In the genomic region with DNA sequence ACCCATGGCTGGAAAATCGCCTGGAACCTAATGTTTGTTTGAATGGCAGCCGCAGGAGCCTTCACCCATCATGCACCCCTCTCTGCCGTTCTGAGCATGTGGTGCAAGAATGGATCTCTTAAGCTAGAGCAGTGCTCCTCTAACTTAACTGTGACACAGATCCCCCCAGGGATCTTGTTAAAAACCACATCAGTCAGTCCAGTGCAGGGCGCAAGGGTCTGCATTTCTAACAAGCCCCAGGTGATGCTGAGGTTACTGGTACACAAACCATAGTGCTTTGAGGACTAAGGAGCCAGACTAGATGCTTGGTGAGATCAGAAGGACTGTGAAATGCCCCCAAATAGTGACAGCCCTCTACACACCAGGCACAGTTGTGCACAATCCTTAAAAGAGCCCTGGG, we compare ENCODE assay signal across 15 cellular contexts.
DNase-seq lines count a peak whose midpoint lies in the region; ATAC-seq lines count a peak whose summit lies in the region.
"Had no signal": no experiment of that assay in that cellular context is flagged by ENCODE, and none has a peak within 500 bp of the region (broad histone marks: within the 10 kb centered on the region; RNA-seq: fewer than 3 reads in every experiment).

No MANE protein-coding gene starts in this region.

- H3K27me3 Mint-ChIP-seq in stimulated activated memory B cell treated with anti-CD40 and anti-IgM and Interleukin-4, amounts not matched to agents 10 μg/mL and 1 μg/mL and 100 μg/mL, for 72 hours, result peaks cover 15% of the 10 kb centered on the region
- H3K27me3 Mint-ChIP-seq in activated CD4-positive, alpha-beta T cell treated with anti-CD3 and anti-CD28 coated beads, Interleukin-2, amount 10 ng/mL, durations not matched to agents 24 days and 14 days, result peaks cover 2% of the 10 kb centered on the region

- H3K4me1 Mint-ChIP-seq in stimulated activated memory B cell treated with anti-CD40 and anti-IgM and Interleukin-4, amounts not matched to agents 10 μg/mL and 1 μg/mL and 100 μg/mL, for 72 hours, result no peaks in the 10 kb centered on the region
- no peaks in the 10 kb centered on the region for H3K4me1 Mint-ChIP-seq in activated CD4-positive, alpha-beta T cell treated with anti-CD3 and anti-CD28 coated beads, Interleukin-2, amount 10 ng/mL, durations not matched to agents 24 days and 14 days
- H3K4me1 Mint-ChIP-seq: CD4-positive, alpha-beta memory T cell had no signal

- no peak overlapping the region for H3K4me3 Mint-ChIP-seq in stimulated activated memory B cell treated with anti-CD40 and anti-IgM and Interleukin-4, amounts not matched to agents 10 μg/mL and 1 μg/mL and 100 μg/mL, for 72 hours
- no peak overlapping the region for H3K4me3 Mint-ChIP-seq in activated CD4-positive, alpha-beta T cell treated with anti-CD3 and anti-CD28 coated beads, Interleukin-2, amount 10 ng/mL, durations not matched to agents 24 days and 14 days
- H3K4me3 Mint-ChIP-seq: CD4-positive, alpha-beta memory T cell had no signal

- peak; percentile 17 for ATAC-seq in stimulated activated memory B cell treated with anti-CD40 and anti-IgM and Interleukin-4, amounts not matched to agents 10 μg/mL and 1 μg/mL and 100 μg/mL, for 72 hours
- ATAC-seq: HCT116 had no signal

- H3K9me3 ChIP-seq in BLaER1 treated with 17β-estradiol and CSF1 and Interleukin-3, amounts not matched to agents 10 nM and 100 nM (replicated peaks in 1 of 11), result no peaks in the 10 kb centered on the region
- no peaks in the 10 kb centered on the region for H3K9me3 ChIP-seq in SJCRH30 (replicated peaks)
- H3K9me3 ChIP-seq in MG63, result no peaks in the 10 kb centered on the region

- H3K27ac Mint-ChIP-seq in stimulated activated memory B cell treated with anti-CD40 and anti-IgM and Interleukin-4, amounts not matched to agents 10 μg/mL and 1 μg/mL and 100 μg/mL, for 72 hours, result no peak overlapping the region
- no peak overlapping the region for H3K27ac Mint-ChIP-seq in activated CD4-positive, alpha-beta T cell treated with anti-CD3 and anti-CD28 coated beads, Interleukin-2, amount 10 ng/mL, durations not matched to agents 24 days and 14 days
- H3K27ac Mint-ChIP-seq: CD4-positive, alpha-beta memory T cell had no signal

- H4K20me1 ChIP-seq in BLaER1 treated with 17β-estradiol and CSF1 and Interleukin-3, amounts not matched to agents 10 nM and 100 nM, result no peaks in the 10 kb centered on the region

- peak overlapping the region in 8 of 11 experiments; percentile 6 to 46 (median 17); a peak in 7 of 22 replicates for H3K4me2 ChIP-seq in BLaER1 treated with 17β-estradiol and CSF1 and Interleukin-3, amounts not matched to agents 10 nM and 100 nM

- intact Hi-C loops in activated CD4-positive, alpha-beta T cell treated with anti-CD3 and anti-CD28 coated beads, Interleukin-2, amount 10 ng/mL, durations not matched to agents 24 days and 14 days (cut with micrococcal nuclease), result no loop called here

- no peaks in the 10 kb centered on the region for H3K9me3 Mint-ChIP-seq in stimulated activated memory B cell treated with anti-CD40 and anti-IgM and Interleukin-4, amounts not matched to agents 10 μg/mL and 1 μg/mL and 100 μg/mL, for 72 hours
- no peaks in the 10 kb centered on the region for H3K9me3 Mint-ChIP-seq in activated CD4-positive, alpha-beta T cell treated with anti-CD3 and anti-CD28 coated beads, Interleukin-2, amount 10 ng/mL, durations not matched to agents 24 days and 14 days
- H3K9me3 Mint-ChIP-seq: CD4-positive, alpha-beta memory T cell had no signal

- peaks cover 0 to 12% (median 6%) of the 10 kb centered on the region in 10 experiments; a peak in 11 of 20 replicates for H3K4me1 ChIP-seq in BLaER1 treated with 17β-estradiol and CSF1 and Interleukin-3, amounts not matched to agents 10 nM and 100 nM
- H3K4me1 ChIP-seq in SJCRH30, result no peaks in the 10 kb centered on the region

- H3K27ac ChIP-seq in BLaER1 treated with 17β-estradiol and CSF1 and Interleukin-3, amounts not matched to agents 10 nM and 100 nM, result no peak overlapping the region
- H3K27ac ChIP-seq in angular gyrus (ENCODE audit: low read depth, low read length), result peak overlapping the region; percentile 11
- H3K27ac ChIP-seq in SJCRH30, result no peak overlapping the region
- H3K27ac ChIP-seq: C4-2B had no signal

- H3K9ac ChIP-seq in BLaER1 treated with 17β-estradiol and CSF1 and Interleukin-3, amounts not matched to agents 10 nM and 100 nM, result no peak overlapping the region

- no peak overlapping the region for H3K4me3 ChIP-seq in BLaER1 treated with 17β-estradiol and CSF1 and Interleukin-3, amounts not matched to agents 10 nM and 100 nM
- no peak overlapping the region for H3K4me3 ChIP-seq in Jurkat, Clone E6-1 (ENCODE audit: low read length)
- H3K4me3 ChIP-seq in SJCRH30 (no peak overlapping the region), MG63 (no peak overlapping the region)

- no peaks in the 10 kb centered on the region for H3K36me3 ChIP-seq in BLaER1 treated with 17β-estradiol and CSF1 and Interleukin-3, amounts not matched to agents 10 nM and 100 nM
- H3K36me3 ChIP-seq in SJCRH30 (no peaks in the 10 kb centered on the region), MG63 (no peaks in the 10 kb centered on the region)

- DNase-seq in Jurkat, Clone E6-1 (ENCODE audit: low read depth, low spot score), result peak; percentile 46
- DNase-seq in SJCRH30 (no peak), MG63 (no peak)
- DNase-seq in activated CD4-positive, alpha-beta T cell treated with anti-CD3 and anti-CD28 coated beads, Interleukin-2, amount 10 ng/mL, durations not matched to agents 24 days and 14 days, result no peak
- DNase-seq: ACHN; CD4-positive, alpha-beta memory T cell; DMS79; EL; GDM1; KG1 had no signal

- H3K36me3 Mint-ChIP-seq in stimulated activated memory B cell treated with anti-CD40 and anti-IgM and Interleukin-4, amounts not matched to agents 10 μg/mL and 1 μg/mL and 100 μg/mL, for 72 hours, result no peaks in the 10 kb centered on the region
- no peaks in the 10 kb centered on the region for H3K36me3 Mint-ChIP-seq in activated CD4-positive, alpha-beta T cell treated with anti-CD3 and anti-CD28 coated beads, Interleukin-2, amount 10 ng/mL, durations not matched to agents 24 days and 14 days (ENCODE audit: low read depth)
- H3K36me3 Mint-ChIP-seq: CD4-positive, alpha-beta memory T cell had no signal

- no peaks in the 10 kb centered on the region for H3K27me3 ChIP-seq in BLaER1 treated with 17β-estradiol and CSF1 and Interleukin-3, amounts not matched to agents 10 nM and 100 nM
- H3K27me3 ChIP-seq in SJCRH30, result no peaks in the 10 kb centered on the region
- H3K27me3 ChIP-seq in MG63, result no peaks in the 10 kb centered on the region
